ENCODE assay signal across 3 cellular contexts in the genomic region with DNA sequence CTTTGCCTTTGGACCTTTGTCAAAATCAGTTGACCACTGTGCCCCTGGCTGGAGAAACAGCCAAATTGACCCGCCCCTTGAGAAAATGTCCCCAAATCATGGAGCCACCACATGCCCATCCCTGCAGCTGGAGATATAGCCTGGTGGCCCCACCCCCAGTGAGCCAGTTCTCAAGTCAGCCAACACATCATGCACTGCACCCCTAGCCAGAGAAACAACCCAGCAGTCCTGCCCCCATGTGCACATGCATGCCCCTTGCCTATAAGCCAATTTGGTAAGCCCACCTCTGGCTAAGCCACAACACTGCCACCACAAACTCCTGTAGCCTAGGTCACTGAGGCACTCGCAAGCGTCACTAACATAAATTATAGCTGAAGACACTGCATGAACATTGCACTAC.
"Had no signal": no experiment of that assay in that cellular context is flagged by ENCODE, and none has a peak within 500 bp of the region (broad histone marks: within the 10 kb centered on the region; RNA-seq: fewer than 3 reads in every experiment).

No MANE protein-coding gene starts in this region.

- H3K4me3 ChIP-seq: GM12878 had no signal

- DNase-seq: GDM1, GF-D8 had no signal

- ATAC-seq: GM12878 had no signal
